Comparison of ENCODE assay signal across 13 cellular contexts in the genomic region with DNA sequence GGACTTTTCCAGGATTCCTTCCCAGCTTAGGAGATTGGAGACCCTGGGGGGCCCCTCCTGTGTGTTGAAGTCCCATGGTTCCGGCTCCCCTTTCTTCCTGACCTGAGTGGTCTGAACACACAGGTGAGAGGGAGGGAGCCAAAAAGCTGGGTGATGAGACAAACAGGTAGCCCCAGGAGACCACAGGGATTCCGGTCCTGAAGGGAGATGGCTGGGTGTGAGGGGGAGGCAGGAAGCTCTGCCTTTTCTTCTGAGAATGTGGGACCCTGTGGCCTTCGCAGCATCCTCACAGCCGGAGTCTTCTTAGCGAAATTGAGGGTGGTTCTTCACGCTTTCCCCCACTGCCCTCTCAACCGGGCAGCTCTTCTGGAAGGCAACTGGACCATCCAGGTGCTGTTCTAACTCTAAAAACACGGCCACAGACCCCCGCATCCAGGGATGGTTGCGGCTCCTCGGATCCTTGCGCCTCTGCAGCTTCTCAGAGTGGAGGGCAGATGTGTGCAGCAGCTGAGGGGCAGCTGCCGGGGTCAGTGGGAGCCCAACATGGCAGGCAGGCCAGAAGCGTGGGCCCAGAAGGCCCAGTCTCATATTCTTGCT.
"Had no signal": no experiment of that assay in that cellular context is flagged by ENCODE, and none has a peak within 500 bp of the region (broad histone marks: within the 10 kb centered on the region; RNA-seq: fewer than 3 reads in every experiment).

No MANE protein-coding gene starts in this region.

- H3K9me3 ChIP-seq: ascending aorta, tibial artery had no signal

- H3K27ac Mint-ChIP-seq: nephron progenitor cell had no signal

- ATAC-seq: right cardiac atrium had no signal

- H3K4me3 ChIP-seq: ascending aorta, tibial artery had no signal

- DNase-seq: activated CD4-positive, alpha-beta T cell treated with anti-CD3 and anti-CD28 coated beads for 1 hour; activated T-cell treated with anti-CD3 and anti-CD28 coated beads, Interleukin-2, amount 50 U/mL, for 1 hour; kidney; mesendoderm; small intestine; T1000; tibial artery had no signal

- H3K27ac ChIP-seq: ascending aorta, tibial artery had no signal

- H3K4me3 Mint-ChIP-seq: nephron progenitor cell had no signal

- FAIRE-seq: bronchial epithelial cell, endothelial cell of umbilical vein, frontal cortex, kidney, small intestine had no signal

- H3K27me3 ChIP-seq: ascending aorta, tibial artery had no signal

- H3K9me3 Mint-ChIP-seq: nephron progenitor cell had no signal
